ENCODE assay signal across 14 cellular contexts in genomic region chr1:235739124-235739523, GRCh38.
DNase-seq lines count a peak whose midpoint lies in the region; ATAC-seq and TF ChIP-seq lines count a peak whose summit lies in the region.
"Had no signal": no experiment of that assay in that cellular context is flagged by ENCODE, and none has a peak within 500 bp of the region (broad histone marks: within the 10 kb centered on the region; RNA-seq: fewer than 3 reads in every experiment).

No MANE protein-coding gene starts in this region.

- no TSS peak for BruUV-seq in mammary epithelial cell (replicated peaks; lab: Mats Ljungman, UMichigan)

- H3K27me3 Mint-ChIP-seq in activated CD8-positive, alpha-beta memory T cell treated with anti-CD3 and anti-CD28 coated beads, Interleukin-2, amount 10 ng/mL, durations not matched to agents 7 days and 5 days, result no peaks in the 10 kb centered on the region

- TF ChIP-seq CTCF in LNCaP clone FGC (IDR thresholded peaks at IDR 0.05; ENCODE audit: control insufficient read depth, extremely low read depth, insufficient read depth) (no peak), mammary epithelial cell (conservative IDR thresholded peaks at IDR 0.05 in 1 of 2, IDR thresholded peaks at IDR 0.05 in 1 of 2; ENCODE audit: extremely low read depth in 1 of 2, insufficient read depth in 1 of 2, low read depth in 1 of 2, low read length in 2 of 2) (no peak)

- H3K9me3 Mint-ChIP-seq in activated CD8-positive, alpha-beta memory T cell treated with anti-CD3 and anti-CD28 coated beads, Interleukin-2, amount 10 ng/mL, durations not matched to agents 7 days and 5 days (ENCODE audit: low read depth), result no peaks in the 10 kb centered on the region

- H3K79me2 ChIP-seq in mammary epithelial cell (ENCODE audit: insufficient read depth, low read length), result no peaks in the 10 kb centered on the region

- DNase-seq in DMS53 (lab: John Stamatoyannopoulos, UW), result peak; percentile 70
- peak; percentile 91 for DNase-seq in LNCaP clone FGC (ENCODE audit: low read depth)
- DNase-seq in mammary epithelial cell, result peak; percentile 17
- no peak for DNase-seq in left lobe of liver (ENCODE audit: low spot score)
- DNase-seq in stimulated activated CD4-positive, alpha-beta T cell treated with anti-CD3 and anti-CD28 coated beads, Interleukin-2, amount 100 ng/mL, for 24 hours, result no peak
- no peak for DNase-seq in activated CD8-positive, alpha-beta memory T cell treated with anti-CD3 and anti-CD28 coated beads, Interleukin-2, amount 10 ng/mL, durations not matched to agents 7 days and 5 days
- no peak for DNase-seq in SKM-1 treated with dmso at 0.1 percent for 144 hours (lab: John Stamatoyannopoulos, UW; ENCODE audit: unreplicated experiment)
- DNase-seq in COLO668 (lab: John Stamatoyannopoulos, UW; ENCODE audit: unreplicated experiment), result no peak
- DNase-seq: activated CD8-positive, alpha-beta memory T cell treated with anti-CD3 and anti-CD28 coated beads, Interleukin-2, amount 50 U/mL, for 4 hours; midbrain; SHP77; stimulated activated CD4-positive, alpha-beta T cell treated with anti-CD3 and anti-CD28 coated beads, Interleukin-4, amount 100 ng/mL, for 1 hour; stimulated activated naive CD4-positive, alpha-beta T cell treated with Interleukin-2 at 50 U/mL for 16 hours had no signal

- no peaks in the 10 kb centered on the region for H3K9me3 ChIP-seq in mammary epithelial cell (replicated peaks; ENCODE audit: insufficient read depth, low read length)

- dilution Hi-C loops in mammary epithelial cell (cut with HindIII; ENCODE audit: low sequenced_read_pairs), result no loop called here

- 11% methylated on average over 1 of the region's 1 CpG for WGBS in mammary epithelial cell (ENCODE audit: low coverage, missing lambda C conversion rate)

- H3K27ac Mint-ChIP-seq in activated CD8-positive, alpha-beta memory T cell treated with anti-CD3 and anti-CD28 coated beads, Interleukin-2, amount 10 ng/mL, durations not matched to agents 7 days and 5 days, result no peak overlapping the region

- in situ Hi-C loops in mammary epithelial cell (cut with MboI; ENCODE audit: low sequenced_read_pairs in 2 of 2), result loop anchor here in 1 of 2 donors (25.0 kb wide), 1 partner anchor 227 kb away; the partner anchor contains the start of gene B3GALNT2

- no peak overlapping the region for H3K4me3 Mint-ChIP-seq in activated CD8-positive, alpha-beta memory T cell treated with anti-CD3 and anti-CD28 coated beads, Interleukin-2, amount 10 ng/mL, durations not matched to agents 7 days and 5 days

- H3K4me1 Mint-ChIP-seq in activated CD8-positive, alpha-beta memory T cell treated with anti-CD3 and anti-CD28 coated beads, Interleukin-2, amount 10 ng/mL, durations not matched to agents 7 days and 5 days, result peaks cover 7% of the 10 kb centered on the region

- peaks cover 5% of the 10 kb centered on the region for H3K36me3 ChIP-seq in mammary epithelial cell (ENCODE audit: insufficient read depth, low read length)

- no peak overlapping the region for H3K27ac ChIP-seq in mammary epithelial cell (ENCODE audit: insufficient read depth, low read depth, low read length)
- H3K27ac ChIP-seq: C4-2B had no signal

- no peaks in the 10 kb centered on the region for H3K27me3 ChIP-seq in mammary epithelial cell (ENCODE audit: insufficient read depth, low read length)

- H3K9ac ChIP-seq in mammary epithelial cell (ENCODE audit: insufficient read depth, low read length), result no peak overlapping the region

- H3K4me1 ChIP-seq in mammary epithelial cell (ENCODE audit: insufficient read depth, low read length), result peaks cover 8% of the 10 kb centered on the region

- peak; percentile 79 for ATAC-seq in left lobe of liver
- ATAC-seq in activated CD8-positive, alpha-beta memory T cell treated with anti-CD3 and anti-CD28 coated beads, Interleukin-2, amount 10 ng/mL, durations not matched to agents 7 days and 5 days, result no peak

- H3K4me3 ChIP-seq in LNCaP clone FGC (ENCODE audit: low read depth, low read length), result no peak overlapping the region
- no peak overlapping the region for H3K4me3 ChIP-seq in mammary epithelial cell (replicated peaks in 1 of 3; ENCODE audit: insufficient read depth in 1 of 3, low read depth in 2 of 3, low read length in 3 of 3)

- H4K20me1 ChIP-seq in mammary epithelial cell (ENCODE audit: insufficient read depth, low read length), result no peaks in the 10 kb centered on the region

- no peak overlapping the region for H2AFZ ChIP-seq in mammary epithelial cell (ENCODE audit: low read depth, low read length)

- peaks cover 39% of the 10 kb centered on the region for H3K36me3 Mint-ChIP-seq in activated CD8-positive, alpha-beta memory T cell treated with anti-CD3 and anti-CD28 coated beads, Interleukin-2, amount 10 ng/mL, durations not matched to agents 7 days and 5 days

- CTCF ChIA-PET in mammary epithelial cell (lab: Charles Lee; ENCODE audit: low non-redundant PET), result no interaction called here
- CTCF ChIA-PET in activated CD8-positive, alpha-beta memory T cell treated with anti-CD3 and anti-CD28 coated beads, Interleukin-2, amount 10 ng/mL, durations not matched to agents 7 days and 5 days (lab: Charles Lee), result interaction anchor here (1.0 kb wide), 2 partner anchors 8 to 233 kb away, joined by 3 read pairs; no protein-coding TSS in a partner anchor

- no peak overlapping the region for H3K4me2 ChIP-seq in mammary epithelial cell (ENCODE audit: insufficient read depth, low read depth, low read length)

- intact Hi-C loops in mammary epithelial cell (cut with micrococcal nuclease), result no loop called here

Comparison
In these comparisons a context has a peak if more than half of its experiments do, and no peak if none do; other contexts are left out.
1. DNase-seq: peak in DMS53 (single experiment), LNCaP clone FGC (single experiment) and mammary epithelial cell (single experiment); none in left lobe of liver (single experiment), stimulated activated CD4-positive, alpha-beta T cell treated with anti-CD3 and anti-CD28 coated beads, Interleukin-2, amount 100 ng/mL, for 24 hours (0 of 2), activated CD8-positive, alpha-beta memory T cell treated with anti-CD3 and anti-CD28 coated beads, Interleukin-2, amount 10 ng/mL, durations not matched to agents 7 days and 5 days (single experiment), SKM-1 treated with dmso at 0.1 percent for 144 hours (single experiment) and COLO668 (single experiment).